13 cellular contexts compared by ENCODE assay signal in genomic region chr4:153451931-153452660, GRCh38. TPM values are rescaled to one million over a fixed set of nuclear protein-coding genes. Genes with fewer than 3 reads are reported as not detected.
A peak's percentile ranks its signal among the peaks of the same experiment; 100 is the strongest.
DNase-seq lines count a peak whose midpoint lies in the region; ATAC-seq lines count a peak whose summit lies in the region.
"Had no signal": no experiment of that assay in that cellular context is flagged by ENCODE, and none has a peak within 500 bp of the region (broad histone marks: within the 10 kb centered on the region; RNA-seq: fewer than 3 reads in every experiment).

No MANE protein-coding gene starts in this region.

- ATAC-seq in sciatic nerve, result peak; percentile 33

- H3K27me3 Mint-ChIP-seq in activated CD4-positive, alpha-beta T cell treated with anti-CD3 and anti-CD28 coated beads, Interleukin-2, amount 10 ng/mL, durations not matched to agents 24 days and 14 days, result no peaks in the 10 kb centered on the region
- H3K27me3 Mint-ChIP-seq: activated T-cell treated with anti-CD3 and anti-CD28 coated beads, Interleukin-2, amount 50 U/mL, for 24 hours had no signal

- peak overlapping the region; percentile 35 for H3K27ac Mint-ChIP-seq in activated CD4-positive, alpha-beta T cell treated with anti-CD3 and anti-CD28 coated beads, Interleukin-2, amount 10 ng/mL, durations not matched to agents 24 days and 14 days
- H3K27ac Mint-ChIP-seq: activated T-cell treated with anti-CD3 and anti-CD28 coated beads, Interleukin-2, amount 50 U/mL, for 24 hours had no signal

- H3K4me3 Mint-ChIP-seq in activated CD4-positive, alpha-beta T cell treated with anti-CD3 and anti-CD28 coated beads, Interleukin-2, amount 10 ng/mL, durations not matched to agents 24 days and 14 days, result no peak overlapping the region
- H3K4me3 Mint-ChIP-seq: activated T-cell treated with anti-CD3 and anti-CD28 coated beads, Interleukin-2, amount 50 U/mL, for 24 hours had no signal

- H3K9ac ChIP-seq in iPS-15b (ENCODE audit: low read depth, low read length), result peak overlapping the region; percentile 9
- H3K9ac ChIP-seq: KMS-11 had no signal

- H3K9me3 Mint-ChIP-seq in activated CD4-positive, alpha-beta T cell treated with anti-CD3 and anti-CD28 coated beads, Interleukin-2, amount 10 ng/mL, durations not matched to agents 24 days and 14 days, result no peaks in the 10 kb centered on the region
- H3K9me3 Mint-ChIP-seq: activated T-cell treated with anti-CD3 and anti-CD28 coated beads, Interleukin-2, amount 50 U/mL, for 24 hours had no signal

- no peaks in the 10 kb centered on the region for H3K4me1 ChIP-seq in iPS-15b (ENCODE audit: control insufficient read depth, insufficient read depth, low read length)

- no peaks in the 10 kb centered on the region for H3K36me3 ChIP-seq in iPS-15b (ENCODE audit: control insufficient read depth, insufficient read depth, low read length)
- H3K36me3 ChIP-seq: cardiac muscle cell had no signal

- H3K4me3 ChIP-seq in iPS-15b (ENCODE audit: low read depth, low read length), result no peak overlapping the region
- H3K4me3 ChIP-seq: cardiac muscle cell, mucosa of descending colon had no signal

- H3K4me1 Mint-ChIP-seq in activated CD4-positive, alpha-beta T cell treated with anti-CD3 and anti-CD28 coated beads, Interleukin-2, amount 10 ng/mL, durations not matched to agents 24 days and 14 days, result peaks cover 15% of the 10 kb centered on the region

- no peaks in the 10 kb centered on the region for H3K36me3 Mint-ChIP-seq in activated CD4-positive, alpha-beta T cell treated with anti-CD3 and anti-CD28 coated beads, Interleukin-2, amount 10 ng/mL, durations not matched to agents 24 days and 14 days (ENCODE audit: low read depth)

- no peaks in the 10 kb centered on the region for H3K27me3 ChIP-seq in iPS-15b (ENCODE audit: control insufficient read depth, insufficient read depth, low read length)
- H3K27me3 ChIP-seq: cardiac muscle cell had no signal

- no peak for DNase-seq in activated CD4-positive, alpha-beta T cell treated with anti-CD3 and anti-CD28 coated beads, Interleukin-2, amount 10 ng/mL, durations not matched to agents 24 days and 14 days
- no peak for DNase-seq in activated CD4-positive, alpha-beta T cell treated with anti-CD3 and anti-CD28 coated beads, Interleukin-2, amount 50 U/mL, for 4 hours
- DNase-seq in SK-N-DZ (ENCODE audit: low spot score), result peak; percentile 11
- no peak for DNase-seq in sciatic nerve (ENCODE audit: low spot score)
- DNase-seq in stimulated activated CD4-positive, alpha-beta T cell treated with anti-CD3 and anti-CD28 coated beads, Interleukin-4, amount 100 ng/mL, for 24 hours, result no peak
- no peak for DNase-seq in GM19240 (ENCODE audit: insufficient read length, low spot score)
- no peak for DNase-seq in T-helper 2 cell
- DNase-seq: activated T-cell treated with anti-CD3 and anti-CD28 coated beads, Interleukin-2, amount 50 U/mL, for 24 hours; mucosa of descending colon; NCI-H2081 treated with DMSO at 0.1 percent for 48 hours had no signal

- intact Hi-C loops in activated CD4-positive, alpha-beta T cell treated with anti-CD3 and anti-CD28 coated beads, Interleukin-2, amount 10 ng/mL, durations not matched to agents 24 days and 14 days (cut with micrococcal nuclease), result no loop called here
- intact Hi-C loops in sciatic nerve (cut with DNase I), result no loop called here

- no peaks in the 10 kb centered on the region for H3K9me3 ChIP-seq in iPS-15b (ENCODE audit: control insufficient read depth, insufficient read depth, low read length)
- H3K9me3 ChIP-seq: mucosa of descending colon had no signal

RNA-seq across cellular contexts. Expression of gene TMEM131L, which starts 14.1 kb away (rescaled TPM):
- total RNA-seq in activated CD4-positive, alpha-beta T cell treated with anti-CD3 and anti-CD28 coated beads, Interleukin-2, amount 10 ng/mL, durations not matched to agents 24 days and 14 days, result 40.3 and 40.6 TPM in 2 replicates
- polyA plus RNA-seq in SK-N-DZ (2014; cell fraction: cytosol; rRNA removed), result 12.2 and 18.2 TPM in 2 replicates
- polyA plus RNA-seq in SK-N-DZ (2014; cell fraction: nucleus; rRNA removed), result 20.3 and 26.3 TPM in 2 replicates
- total RNA-seq in sciatic nerve, result 15.2 TPM
